In genomic region chr4:59126159-59126558, GRCh38 we compare ENCODE assay signal across 3 cellular contexts.
A peak's percentile ranks its signal among the peaks of the same experiment; 100 is the strongest.
TF ChIP-seq lines count a peak whose summit lies in the region.

No MANE protein-coding gene starts in this region.

TF ChIP-seq in HepG2, 621 proteins besides CTCF, POLR2A, EP300 and RAD21:
- TF ChIP-seq CEBPB (IDR thresholded peaks at IDR 0.05; ENCODE audit: borderline replicate concordance, low read depth, low read length) (peak; percentile 58; the same call in 1 of the 2 replicates), RARA (CRISPR knock-in tag; IDR thresholded peaks at IDR 0.05) (no peak)

TF ChIP-seq in Ishikawa, 13 proteins besides CTCF, POLR2A, EP300 and RAD21 (continued from another document):
- peak; percentile 50 for TF ChIP-seq CEBPB (IDR thresholded peaks at IDR 0.05)

TF ChIP-seq in H1, 55 proteins besides CTCF, POLR2A, EP300 and RAD21:
- TF ChIP-seq ASH2L (IDR thresholded peaks at IDR 0.05; ENCODE audit: low read length): no peak
- peak; percentile 68; the same call in 1 of the 2 replicates for TF ChIP-seq CEBPB (IDR thresholded peaks at IDR 0.05; ENCODE audit: low read depth, low read length)
